Comparison of ENCODE assay signal across 8 cellular contexts in the genomic region with DNA sequence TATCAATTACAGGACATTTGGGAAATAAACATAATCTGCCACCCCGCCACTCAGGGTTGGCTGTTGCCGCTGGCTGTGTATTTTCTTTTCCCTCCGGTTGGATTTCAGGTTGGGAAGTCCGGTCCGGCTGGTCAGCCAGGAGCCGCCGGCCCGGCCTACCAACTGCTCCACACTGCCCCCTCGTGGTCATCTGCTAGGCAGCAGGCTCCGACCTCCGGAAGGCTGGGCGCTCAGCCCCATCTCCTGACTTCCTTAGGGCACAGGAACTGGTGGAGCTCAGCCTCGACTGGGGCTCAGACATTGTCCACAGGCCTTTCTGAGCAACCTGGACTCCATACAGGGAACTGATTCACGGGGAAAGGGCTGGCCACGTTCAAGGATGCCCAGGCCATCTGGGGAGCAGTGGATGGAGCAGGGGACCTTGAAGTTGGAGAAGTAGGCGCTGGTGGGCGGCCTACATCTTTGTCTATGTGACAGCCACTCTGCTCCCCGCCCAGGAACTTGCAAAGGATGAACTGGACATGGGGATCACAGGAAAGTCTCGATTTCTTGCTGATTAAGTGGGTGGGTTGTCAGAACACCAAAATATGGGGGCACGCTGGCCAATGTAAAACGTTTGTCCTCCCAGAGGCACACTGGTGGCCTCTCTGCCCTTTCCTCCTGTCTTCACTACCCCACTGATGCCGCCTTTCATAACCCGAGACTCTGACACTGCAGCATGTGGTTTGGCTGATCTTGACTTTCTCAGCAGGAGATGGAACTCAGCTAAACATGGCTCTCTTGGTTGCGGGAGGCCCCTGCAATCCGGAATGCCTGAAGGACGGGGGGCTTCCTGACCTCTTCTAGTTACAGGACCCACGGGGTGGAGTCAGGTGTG. TPM values are rescaled to one million over a fixed set of nuclear protein-coding genes. Genes with fewer than 3 reads are reported as not detected.
DNase-seq lines count a peak whose midpoint lies in the region; ATAC-seq and TF ChIP-seq lines count a peak whose summit lies in the region.

No MANE protein-coding gene starts in this region.

- POLR2A ChIA-PET in activated CD8-positive, alpha-beta T cell treated with anti-CD3 and anti-CD28 coated beads, Interleukin-2, amount 10 ng/mL, durations not matched to agents 7 days and 5 days (lab: Charles Lee) = no interaction called here

- H2AFZ ChIP-seq in mesenchymal stem cell (ENCODE audit: low read depth, low read length) = no peak overlapping the region

- H3K23ac ChIP-seq in mesenchymal stem cell (ENCODE audit: low read length in 2 of 2) = no peak overlapping the region

- H2BK15ac ChIP-seq in mesenchymal stem cell (ENCODE audit: low read depth, poor library complexity, severe bottlenecking) = peak overlapping the region; percentile 44

- H3K4ac ChIP-seq in mesenchymal stem cell (ENCODE audit: low read depth in 1 of 2, low read length in 2 of 2) = peak overlapping the region in 1 of 2 experiments; percentile 83

- H3K36me3 ChIP-seq in effector memory CD4-positive, alpha-beta T cell (ENCODE audit: control insufficient read depth, insufficient read depth, low read length) = no peaks in the 10 kb centered on the region
- H3K36me3 ChIP-seq in mesenchymal stem cell (ENCODE audit: control insufficient read depth in 1 of 2, insufficient read depth in 2 of 2, low read depth in 1 of 2, low read length in 2 of 2) = no peaks in the 10 kb centered on the region

- ATAC-seq in HG02884 (IDR thresholded peaks at IDR 0.05; ENCODE audit: unreplicated experiment) = peak; percentile 89
- ATAC-seq in activated CD8-positive, alpha-beta T cell treated with anti-CD3 and anti-CD28 coated beads, Interleukin-2, amount 10 ng/mL, durations not matched to agents 7 days and 5 days = peak; percentile 84

- no peak overlapping the region for H3K14ac ChIP-seq in mesenchymal stem cell (ENCODE audit: low read length in 2 of 2)

- no peaks in the 10 kb centered on the region for H3K36me3 Mint-ChIP-seq in activated CD8-positive, alpha-beta T cell treated with anti-CD3 and anti-CD28 coated beads, Interleukin-2, amount 10 ng/mL, durations not matched to agents 7 days and 5 days (ENCODE audit: low read depth)

- TF ChIP-seq CTCF in 22Rv1 (IDR thresholded peaks at IDR 0.05) (peak; percentile 94), GM12873 (IDR thresholded peaks at IDR 0.05; ENCODE audit: insufficient read depth, low read depth, low read length, missing control alignments) (peak; percentile 82)

- no peaks in the 10 kb centered on the region for H3K9me3 Mint-ChIP-seq in activated CD8-positive, alpha-beta T cell treated with anti-CD3 and anti-CD28 coated beads, Interleukin-2, amount 10 ng/mL, durations not matched to agents 7 days and 5 days (ENCODE audit: insufficient read depth)

- H3K4me1 Mint-ChIP-seq in activated CD8-positive, alpha-beta T cell treated with anti-CD3 and anti-CD28 coated beads, Interleukin-2, amount 10 ng/mL, durations not matched to agents 7 days and 5 days (ENCODE audit: low read depth) = peaks cover 4% of the 10 kb centered on the region

- no peaks in the 10 kb centered on the region for H3K9me3 ChIP-seq in effector memory CD4-positive, alpha-beta T cell (ENCODE audit: control insufficient read depth, low read length)
- H3K9me3 ChIP-seq in mesenchymal stem cell (ENCODE audit: control insufficient read depth, low read length) = no peaks in the 10 kb centered on the region

- H3K4me3 ChIP-seq in effector memory CD4-positive, alpha-beta T cell (ENCODE audit: insufficient read depth, low read depth, low read length, poor library complexity, severe bottlenecking) = no peak overlapping the region
- no peak overlapping the region for H3K4me3 ChIP-seq in mesenchymal stem cell (ENCODE audit: insufficient read depth in 1 of 2, low read depth in 1 of 2, low read length in 2 of 2)

- peaks cover 4% of the 10 kb centered on the region for H3K27me3 ChIP-seq in effector memory CD4-positive, alpha-beta T cell (replicated peaks; ENCODE audit: control insufficient read depth, insufficient read depth, low read length, poor library complexity, severe bottlenecking)
- H3K27me3 ChIP-seq in mesenchymal stem cell (ENCODE audit: control insufficient read depth in 1 of 2, insufficient read depth in 1 of 2, low read length in 2 of 2) = peaks cover 0 to 5% of the 10 kb centered on the region in 2 experiments

- H3K9ac ChIP-seq in mesenchymal stem cell (ENCODE audit: low read length) = peak overlapping the region; percentile 52

- CTCF ChIA-PET in activated CD8-positive, alpha-beta T cell treated with anti-CD3 and anti-CD28 coated beads, Interleukin-2, amount 10 ng/mL, durations not matched to agents 7 days and 5 days (lab: Charles Lee) = interaction anchor here (0.6 to 1.5 kb wide), 9 partner anchors 12 to 627 kb away, joined by 3 to 5 read pairs (median 3); a partner anchor contains a TSS

- 45% methylated on average over 27 of the region's 27 CpGs for WGBS in mesenchymal stem cell

- no peaks in the 10 kb centered on the region for H3K79me1 ChIP-seq in mesenchymal stem cell (replicated peaks; ENCODE audit: low read length, poor library complexity, severe bottlenecking)

- H3K18ac ChIP-seq in mesenchymal stem cell (ENCODE audit: low read depth in 1 of 2, low read length in 2 of 2) = peak overlapping the region in 1 of 2 experiments; percentile 86

- H3K27ac ChIP-seq in 22Rv1 = no peak overlapping the region
- no peak overlapping the region for H3K27ac ChIP-seq in effector memory CD4-positive, alpha-beta T cell (ENCODE audit: insufficient read depth, low read length, poor library complexity, severe bottlenecking)
- no peak overlapping the region for H3K27ac ChIP-seq in mesenchymal stem cell (ENCODE audit: low read length, poor library complexity, severe bottlenecking)

- no peak overlapping the region for H2BK5ac ChIP-seq in mesenchymal stem cell (ENCODE audit: low read depth, low read length, poor library complexity, severe bottlenecking)

- peak overlapping the region; percentile 47 to 88 for H2BK12ac ChIP-seq in mesenchymal stem cell (ENCODE audit: low read length in 2 of 2)

- no peak overlapping the region for H2AK5ac ChIP-seq in mesenchymal stem cell (ENCODE audit: low read length, severe bottlenecking)

- DNase-seq in NCI-H69 (lab: John Stamatoyannopoulos, UW) = peak; percentile 62
- DNase-seq in activated CD8-positive, alpha-beta T cell treated with anti-CD3 and anti-CD28 coated beads, Interleukin-2, amount 10 ng/mL, durations not matched to agents 7 days and 5 days = peak; percentile 77
- peak; percentile 6 to 46 (median 17) for DNase-seq in effector memory CD4-positive, alpha-beta T cell
- DNase-seq in mesenchymal stem cell = peak; percentile 73
- peak; percentile 4 to 8 for DNase-seq in stimulated activated CD8-positive, alpha-beta memory T cell treated with anti-CD3 and anti-CD28 coated beads, Interleukin-15, amount 100 ng/mL, for 4 hours (ENCODE audit: low read depth in 2 of 2)

- H4K91ac ChIP-seq in mesenchymal stem cell (ENCODE audit: low read length) = peak overlapping the region; percentile 93

- H3K27ac Mint-ChIP-seq in activated CD8-positive, alpha-beta T cell treated with anti-CD3 and anti-CD28 coated beads, Interleukin-2, amount 10 ng/mL, durations not matched to agents 7 days and 5 days = no peak overlapping the region

- H2BK120ac ChIP-seq in mesenchymal stem cell (ENCODE audit: low read depth, low read length) = peak overlapping the region; percentile 67

- no peak overlapping the region for H3K4me2 ChIP-seq in mesenchymal stem cell (ENCODE audit: low read length, poor library complexity, severe bottlenecking)

- peaks cover 11% of the 10 kb centered on the region for H3K27me3 Mint-ChIP-seq in activated CD8-positive, alpha-beta T cell treated with anti-CD3 and anti-CD28 coated beads, Interleukin-2, amount 10 ng/mL, durations not matched to agents 7 days and 5 days (ENCODE audit: low read depth)

- no peak overlapping the region for H3K4me3 Mint-ChIP-seq in activated CD8-positive, alpha-beta T cell treated with anti-CD3 and anti-CD28 coated beads, Interleukin-2, amount 10 ng/mL, durations not matched to agents 7 days and 5 days

- H3K4me1 ChIP-seq in effector memory CD4-positive, alpha-beta T cell (ENCODE audit: control insufficient read depth, insufficient read depth, low read length, poor library complexity, severe bottlenecking) = peaks cover 2% of the 10 kb centered on the region
- H3K4me1 ChIP-seq in mesenchymal stem cell (ENCODE audit: control insufficient read depth, insufficient read depth, low read depth, low read length) = peaks cover 13% of the 10 kb centered on the region

- peak overlapping the region; percentile 99 for H4K8ac ChIP-seq in mesenchymal stem cell (ENCODE audit: low read length)

RNA-seq across cellular contexts. Expression of a gene that starts 43.7 kb away (rescaled TPM):
- not detected for total RNA-seq in activated CD8-positive, alpha-beta T cell treated with anti-CD3 and anti-CD28 coated beads, Interleukin-2, amount 10 ng/mL, durations not matched to agents 7 days and 5 days
- 0.46 TPM for polyA plus RNA-seq in mesenchymal stem cell (2013, experiment 1 of 2)
- 0.53 TPM for polyA plus RNA-seq in mesenchymal stem cell (2013, experiment 2 of 2)

Comparison
In these comparisons a context has a peak if more than half of its experiments do, and no peak if none do; other contexts are left out.
1. DNase-seq: peak in every context shown above with its lines; median percentile 77 in activated CD8-positive, alpha-beta T cell treated with anti-CD3 and anti-CD28 coated beads, Interleukin-2, amount 10 ng/mL, durations not matched to agents 7 days and 5 days; 73 in mesenchymal stem cell; 62 in NCI-H69; 17 in effector memory CD4-positive, alpha-beta T cell; 6 in stimulated activated CD8-positive, alpha-beta memory T cell treated with anti-CD3 and anti-CD28 coated beads, Interleukin-15, amount 100 ng/mL, for 4 hours.